8 cellular contexts compared by ENCODE assay signal in genomic region chr2:3728104-3729054, GRCh38. TPM values are rescaled to one million over a fixed set of nuclear protein-coding genes. Genes with fewer than 3 reads are reported as not detected.
DNase-seq lines count a peak whose midpoint lies in the region; ATAC-seq, FAIRE-seq and TF ChIP-seq lines count a peak whose summit lies in the region.

No MANE protein-coding gene starts in this region.

- POLR2A ChIA-PET in BJ (lab: Charles Lee) (no interaction called here), GM12878 (lab: Charles Lee) (interaction anchor here (1.3 kb wide), 1 partner anchor 52 kb away, joined by 3 read pairs; no protein-coding TSS in a partner anchor)

- no peak overlapping the region for H3K4me3 ChIP-seq in BJ (ENCODE audit: low read depth, low read length)
- no peak overlapping the region for H3K4me3 ChIP-seq in GM23248
- H3K4me3 ChIP-seq in GM12878: no peak overlapping the region
- peak overlapping the region in 1 of 2 donors; percentile 16 for H3K4me3 ChIP-seq in uterus

- in situ Hi-C loops in GM23248 (cut with MboI) (no loop called here), GM12878 (cut with MboI) (no loop called here)

- peak overlapping the region; percentile 16 for H3K4me2 ChIP-seq in GM23248 (ENCODE audit: unreplicated experiment)
- no peak overlapping the region for H3K4me2 ChIP-seq in GM12878 (ENCODE audit: control insufficient read depth, insufficient read depth)

- no peak for TF ChIP-seq POLR2A in GM12878 (IDR thresholded peaks at IDR 0.05; ENCODE audit: low read depth, low read length)
- no peak for TF ChIP-seq POLR2A in uterus (IDR thresholded peaks at IDR 0.05)

- H3K79me2 ChIP-seq in GM23248 (ENCODE audit: insufficient read depth) (no peaks in the 10 kb centered on the region), GM12878 (ENCODE audit: control insufficient read depth, insufficient read depth, low read length) (no peaks in the 10 kb centered on the region)

- WGBS in GM23248 (ENCODE audit: low coverage in 1 of 2, low lambda C conversion rate in 2 of 2, missing lambda C conversion rate in 2 of 2), 2 experiments: 13% methylated on average over 22 of the region's 22 CpGs
- WGBS in GM12878 (ENCODE audit: insufficient coverage, insufficient replicate concordance, low lambda C conversion rate, missing lambda C conversion rate): 19% methylated on average over 22 of the region's 22 CpGs

- SMC1A ChIA-PET in GM12878 (lab: Charles Lee; ENCODE audit: uncharacterized antibody, unreplicated experiment): interaction anchor here (0.6 to 2.4 kb wide), 6 partner anchors 14 to 80 kb away, joined by 3 to 10 read pairs (median 4); no protein-coding TSS in a partner anchor

- BruUV-seq in GM12878 (replicated peaks; lab: Mats Ljungman, UMichigan): no TSS peak

- H3K27me3 ChIP-seq in BJ (ENCODE audit: control insufficient read depth, insufficient read depth, low read length) (no peaks in the 10 kb centered on the region), GM23248 (replicated peaks; ENCODE audit: insufficient read depth) (peaks cover 18% of the 10 kb centered on the region), GM12878 (replicated peaks in 1 of 2; ENCODE audit: control insufficient read depth in 2 of 2, insufficient read depth in 2 of 2, low read length in 1 of 2) (no peaks in the 10 kb centered on the region; a peak in 2 of 4 replicates), uterus (no peaks in the 10 kb centered on the region)

- no peaks in the 10 kb centered on the region for H4K20me1 ChIP-seq in GM23248 (ENCODE audit: insufficient read depth)
- H4K20me1 ChIP-seq in GM12878 (ENCODE audit: control insufficient read depth, insufficient read depth): no peaks in the 10 kb centered on the region

- H3K27ac ChIP-seq in GM23248: no peak overlapping the region
- no peak overlapping the region for H3K27ac ChIP-seq in GM12878 (ENCODE audit: control insufficient read depth, insufficient read depth)
- no peak overlapping the region for H3K27ac ChIP-seq in uterus

- TF ChIP-seq EP300 in GM12878 (IDR thresholded peaks at IDR 0.05; ENCODE audit: borderline replicate concordance in 1 of 2, control insufficient read depth in 1 of 2, low read depth in 2 of 2, low read length in 2 of 2): no peak

- H3F3A ChIP-seq in GM23248 (ENCODE audit: insufficient read depth): no peaks in the 10 kb centered on the region

- intact Hi-C loops in GM12878 (cut with micrococcal nuclease; ENCODE audit: unreplicated experiment) (loop anchor here (1.0 kb wide), 2 partner anchors 52 to 99 kb away; no protein-coding TSS in a partner anchor), uterus (cut with DNase I; ENCODE audit: low total_unique reads) (no loop called here), posterior vena cava (cut with DNase I) (no loop called here)

- no peak overlapping the region for H2AFZ ChIP-seq in GM23248
- H2AFZ ChIP-seq in GM12878 (ENCODE audit: control insufficient read depth, low read depth, low read length): no peak overlapping the region

- DNase-seq in BJ (ENCODE audit: low read depth) (no peak), GM23248 (peak; percentile 79), NCI-H345 treated with DMSO at 0.1 percent for 48 hours (lab: John Stamatoyannopoulos, UW; ENCODE audit: unreplicated experiment) (peak; percentile 14), GM12878 (ENCODE audit: low read depth, low spot score) (no peak), kidney glomerular epithelial cell (lab: John Stamatoyannopoulos, UW) (peak; percentile 35), uterus (no peak), posterior vena cava (ENCODE audit: low spot score) (no peak)

- peak; percentile 63 for ATAC-seq in GM12878
- ATAC-seq in HG03457 (IDR thresholded peaks at IDR 0.05; ENCODE audit: unreplicated experiment): no peak

- H3K9me3 ChIP-seq in GM23248 (ENCODE audit: low read depth) (no peaks in the 10 kb centered on the region), GM12878 (replicated peaks; ENCODE audit: control insufficient read depth, insufficient read depth, low read length) (no peaks in the 10 kb centered on the region), uterus (no peaks in the 10 kb centered on the region)

- H3K9ac ChIP-seq in GM23248: no peak overlapping the region
- no peak overlapping the region for H3K9ac ChIP-seq in GM12878 (ENCODE audit: control insufficient read depth, insufficient read depth, low read length)

- peak; percentile 71 for FAIRE-seq in GM12878 (lab: Jason Lieb, UNC)

- H3K36me3 ChIP-seq in BJ (ENCODE audit: control insufficient read depth, insufficient read depth, low read length) (no peaks in the 10 kb centered on the region), GM23248 (ENCODE audit: low read depth) (no peaks in the 10 kb centered on the region), GM12878 (ENCODE audit: control insufficient read depth in 2 of 2, insufficient read depth in 2 of 2, low read length in 1 of 2) (no peaks in the 10 kb centered on the region), uterus (no peaks in the 10 kb centered on the region)

- RAD21 ChIA-PET in GM12878 (lab: Charles Lee; ENCODE audit: unreplicated experiment): interaction anchor here (1.0 to 2.4 kb wide), 3 partner anchors 17 to 99 kb away, joined by 3 to 15 read pairs (median 4); no protein-coding TSS in a partner anchor

- TF ChIP-seq RAD21 in GM12878 (IDR thresholded peaks at IDR 0.05; ENCODE audit: insufficient read depth, low read depth, low read length): peak; percentile 64

- TF ChIP-seq CTCF in BJ (IDR thresholded peaks at IDR 0.05; ENCODE audit: insufficient read depth, low read depth, low read length) (peak; percentile 57), GM12878 (IDR thresholded peaks at IDR 0.05 in 2 of 3, conservative IDR thresholded peaks at IDR 0.05 in 1 of 3; ENCODE audit: control insufficient read depth in 2 of 3, extremely low read depth in 1 of 3, insufficient read depth in 1 of 3, low read depth in 3 of 3, low read length in 3 of 3) (peak; percentile 37 to 63 (median 59); a peak in 5 of 6 replicates), uterus (IDR thresholded peaks at IDR 0.05) (peak; percentile 33 to 52 (median 43))

- CTCF ChIA-PET in BJ (lab: Yijun Ruan, JAX): interaction anchor here (1.0 to 3.0 kb wide), 6 partner anchors 9 to 25 kb away, joined by 4 to 12 read pairs (median 4); no protein-coding TSS in a partner anchor
- CTCF ChIA-PET in GM12878 (lab: Yijun Ruan, JAX): interaction anchor here (0.8 to 4.5 kb wide), 18 partner anchors 13 to 326 kb away, joined by 3 to 51 read pairs (median 4); no protein-coding TSS in a partner anchor

- H3K4me1 ChIP-seq in GM23248 (ENCODE audit: insufficient read depth) (no peaks in the 10 kb centered on the region), GM12878 (ENCODE audit: control insufficient read depth, insufficient read depth, low read length) (no peaks in the 10 kb centered on the region), uterus (no peaks in the 10 kb centered on the region)

- H3K9me2 ChIP-seq in GM23248 (ENCODE audit: insufficient read depth): no peaks in the 10 kb centered on the region

TF ChIP-seq in GM12878, 131 proteins besides CTCF, POLR2A, EP300 and RAD21:
- TF ChIP-seq BRCA1 (IDR thresholded peaks at IDR 0.05; ENCODE audit: low read depth, low read length) (no peak), SMC3 (IDR thresholded peaks at IDR 0.05; ENCODE audit: borderline replicate concordance, low read length) (peak; percentile 38; the same call in 1 of the 2 replicates)
TF ChIP-seq in GM12878: peak in this region for 1.

RNA-seq across cellular contexts. Expression of gene DCDC2C, which starts 25.0 kb away (rescaled TPM):
- polyA plus RNA-seq in BJ (2011; rRNA removed) (not detected in 2 replicates), GM23248 (2016; fragmentation: Nextera tagmentation; extraction: Ambion mirVana) (not detected in 2 replicates), GM12878 (2011; rRNA removed) (not detected in 2 replicates), GM12878 (2014; fragmentation: Illumina TruSeq; extraction: Trizol) (not detected in 2 replicates), GM12878 (2014; fragmentation: Nextera tagmentation; extraction: Ambion mirVana) (not detected), GM12878 (2014; rRNA removed) (not detected in 2 replicates), GM12878 (2016; fragmentation: Nextera tagmentation; extraction: Ambion mirVana) (not detected)
- not detected in 2 replicates for polyA minus RNA-seq in BJ (2011; rRNA and poly(A)+ RNA removed)
- total RNA-seq in GM23248 (2014; rRNA removed; shearing (Covaris generic)): not detected in 2 replicates
- total RNA-seq in GM12878 (2013; cell fraction: nucleolus; rRNA removed): not detected in 2 replicates
- total RNA-seq in GM12878 (2014; rRNA removed) (not detected in 2 replicates), GM12878 (2014; rRNA removed; fragmentation: Illumina TruSeq; extraction: Trizol) (not detected in 2 replicates), GM12878 (2021) (not detected in 2 replicates), uterus (not detected), posterior vena cava (not detected)
- not detected for polyA plus RNA-seq in GM12878 (2011; ENCODE audit: low read depth)
- not detected in 2 replicates for polyA plus RNA-seq in GM12878 (2011; cell fraction: cytosol; rRNA removed)
- not detected in 2 replicates for polyA plus RNA-seq in GM12878 (2011; cell fraction: nucleus; rRNA removed)
- not detected in 2 replicates for polyA plus RNA-seq in GM12878 (2012)
- polyA minus RNA-seq in GM12878 (2011; rRNA and poly(A)+ RNA removed): not detected in 2 replicates
- not detected in 2 replicates for polyA minus RNA-seq in GM12878 (2011; cell fraction: cytosol; rRNA and poly(A)+ RNA removed)
- polyA minus RNA-seq in GM12878 (2011; cell fraction: nucleus; rRNA and poly(A)+ RNA removed): not detected in 2 replicates

Comparison
In these comparisons a context has a peak if more than half of its experiments do, and no peak if none do; other contexts are left out.
1. DNase-seq: peak in GM23248 (single experiment), NCI-H345 treated with DMSO at 0.1 percent for 48 hours (single experiment) and kidney glomerular epithelial cell (single experiment); none in BJ (single experiment), GM12878 (single experiment), uterus (0 of 2) and posterior vena cava (single experiment).
2. Peak in every context shown above with its lines, with median percentiles within 50 percentile points of each other: CTCF ChIP-seq.